1 cellular context compared by ENCODE assay signal in the genomic region with DNA sequence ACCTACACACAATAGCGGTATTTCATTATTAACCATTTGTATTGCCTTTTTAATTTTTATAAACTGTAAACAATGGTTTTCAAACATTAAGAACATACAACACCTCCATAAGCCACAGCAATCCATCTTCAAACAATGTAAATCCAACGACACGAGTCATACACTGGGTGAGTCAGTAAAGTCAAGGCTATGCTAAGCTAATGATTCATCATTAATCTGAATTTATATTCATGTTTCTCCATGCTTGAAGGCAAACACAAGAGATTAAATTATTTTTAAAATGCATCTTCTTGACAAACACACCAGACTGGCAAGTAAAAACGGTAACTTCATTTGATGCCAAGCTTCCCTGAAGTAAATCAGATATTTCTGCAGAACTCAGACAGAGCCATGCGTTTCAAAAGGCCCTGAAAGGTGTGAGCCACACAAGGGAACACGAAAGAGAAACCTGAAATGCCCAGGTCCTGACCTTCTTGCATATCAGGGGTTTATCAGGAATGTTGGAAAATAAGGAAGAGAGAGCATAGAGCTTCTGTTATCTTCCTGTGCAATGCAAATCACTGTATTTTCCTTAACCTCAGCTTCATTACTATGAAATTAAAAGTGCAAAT.
TF ChIP-seq lines count a peak whose summit lies in the region.

No MANE protein-coding gene starts in this region.

TF ChIP-seq in HepG2, 621 proteins besides CTCF, POLR2A, EP300 and RAD21:
- TF ChIP-seq YEATS2 (CRISPR knock-in tag; IDR thresholded peaks at IDR 0.05; ENCODE audit: borderline replicate concordance) (no peak), KLF12 (CRISPR knock-in tag; IDR thresholded peaks at IDR 0.05; ENCODE audit: borderline replicate concordance) (no peak), ZNF224 (CRISPR knock-in tag; IDR thresholded peaks at IDR 0.05) (no peak), ZFP90 (CRISPR knock-in tag; IDR thresholded peaks at IDR 0.05; ENCODE audit: borderline replicate concordance) (no peak), ZNF740 (CRISPR knock-in tag; IDR thresholded peaks at IDR 0.05) (no peak), ZNF18 (CRISPR knock-in tag; IDR thresholded peaks at IDR 0.05; ENCODE audit: insufficient replicate concordance) (no peak), ZNF629 (CRISPR knock-in tag; conservative IDR thresholded peaks at IDR 0.05) (no peak), TCF7 (IDR thresholded peaks at IDR 0.05; ENCODE audit: low read depth) (no peak), ZNF746 (CRISPR knock-in tag; IDR thresholded peaks at IDR 0.05) (no peak), ASH2L (IDR thresholded peaks at IDR 0.05; ENCODE audit: insufficient read length, low read depth, low read length) (no peak), ZNF510 (CRISPR knock-in tag; IDR thresholded peaks at IDR 0.05; ENCODE audit: low read depth) (no peak)
- TF ChIP-seq, protein P1, sequence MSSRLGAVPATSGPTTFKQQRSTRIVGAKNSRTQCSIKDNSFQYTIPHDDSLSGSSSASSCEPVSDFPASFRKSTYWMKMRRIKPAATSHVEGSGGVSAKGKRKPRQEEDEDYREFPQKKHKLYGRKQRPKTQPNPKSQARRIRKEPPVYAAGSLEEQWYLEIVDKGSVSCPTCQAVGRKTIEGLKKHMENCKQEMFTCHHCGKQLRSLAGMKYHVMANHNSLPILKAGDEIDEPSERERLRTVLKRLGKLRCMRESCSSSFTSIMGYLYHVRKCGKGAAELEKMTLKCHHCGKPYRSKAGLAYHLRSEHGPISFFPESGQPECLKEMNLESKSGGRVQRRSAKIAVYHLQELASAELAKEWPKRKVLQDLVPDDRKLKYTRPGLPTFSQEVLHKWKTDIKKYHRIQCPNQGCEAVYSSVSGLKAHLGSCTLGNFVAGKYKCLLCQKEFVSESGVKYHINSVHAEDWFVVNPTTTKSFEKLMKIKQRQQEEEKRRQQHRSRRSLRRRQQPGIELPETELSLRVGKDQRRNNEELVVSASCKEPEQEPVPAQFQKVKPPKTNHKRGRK (CRISPR knock-in tag; IDR thresholded peaks at IDR 0.05): no peak
